ENCODE assay signal across 16 cellular contexts in genomic region chr10:16957038-16957437, GRCh38.
DNase-seq lines count a peak whose midpoint lies in the region; ATAC-seq, FAIRE-seq and TF ChIP-seq lines count a peak whose summit lies in the region.
"Had no signal": no experiment of that assay in that cellular context is flagged by ENCODE, and none has a peak within 500 bp of the region (broad histone marks: within the 10 kb centered on the region; RNA-seq: fewer than 3 reads in every experiment).

No MANE protein-coding gene starts in this region.

- no peak for TF ChIP-seq CTCF in astrocyte (IDR thresholded peaks at IDR 0.05; ENCODE audit: insufficient read depth, low read depth, low read length)

- no peaks in the 10 kb centered on the region for H3K79me2 ChIP-seq in astrocyte (ENCODE audit: insufficient read depth, low read length)

- no peak for ATAC-seq in HG03520 (IDR thresholded peaks at IDR 0.05; ENCODE audit: unreplicated experiment)
- ATAC-seq in GM19351 (IDR thresholded peaks at IDR 0.05; ENCODE audit: unreplicated experiment): no peak
- ATAC-seq: GM23338 had no signal

- DNase-seq in NCI-H748 (lab: John Stamatoyannopoulos, UW; ENCODE audit: unreplicated experiment): peak; percentile 26
- no peak for DNase-seq in NCI-H748 treated with DMSO at 0.1 percent for 48 hours (lab: John Stamatoyannopoulos, UW)
- peak; percentile 78 for DNase-seq in DMS53 treated with DMSO at 0.1 percent for 48 hours (lab: John Stamatoyannopoulos, UW; ENCODE audit: unreplicated experiment)
- DNase-seq in astrocyte (ENCODE audit: low read depth): no peak
- no peak for DNase-seq in medulla oblongata (ENCODE audit: extremely low spot score)
- DNase-seq: C1 segment of cervical spinal cord; Calu3; CD4-positive, alpha-beta T cell; DMS 273 treated with DMSO at 0.1 percent for 48 hours; GF-D8; H7 had no signal

- FAIRE-seq in astrocyte (lab: Jason Lieb, UNC): no peak
- peak; percentile 87 for FAIRE-seq in islet of Langerhans (lab: Jason Lieb, UNC)

- no peak overlapping the region for H3K4me2 ChIP-seq in astrocyte (ENCODE audit: low read length)
- H3K4me2 ChIP-seq: GM23338 had no signal

- H2AFZ ChIP-seq in astrocyte (ENCODE audit: low read depth, low read length): no peak overlapping the region
- H2AFZ ChIP-seq: GM23338 had no signal

- H3K27ac Mint-ChIP-seq in astrocyte (ENCODE audit: unreplicated experiment): peak overlapping the region; percentile 48
- H3K27ac Mint-ChIP-seq: B cell; CD4-positive, alpha-beta T cell; GM23338 had no signal

- H3K4me3 ChIP-seq in astrocyte (ENCODE audit: insufficient read depth, low read depth, low read length): no peak overlapping the region
- H3K4me3 ChIP-seq: GM23338 had no signal

- H3K36me3 ChIP-seq in astrocyte (ENCODE audit: insufficient read depth, low read length): no peaks in the 10 kb centered on the region

- no peak overlapping the region for H3K4me3 Mint-ChIP-seq in astrocyte (ENCODE audit: unreplicated experiment)
- H3K4me3 Mint-ChIP-seq: B cell; CD4-positive, alpha-beta T cell; GM23338 had no signal

- no peak overlapping the region for H3K27ac ChIP-seq in astrocyte (ENCODE audit: low read depth, low read length)

- peaks cover 2% of the 10 kb centered on the region for H3K9me3 Mint-ChIP-seq in astrocyte (ENCODE audit: unreplicated experiment)
- H3K9me3 Mint-ChIP-seq: CD4-positive, alpha-beta T cell; GM23338 had no signal

- no peaks in the 10 kb centered on the region for H3K27me3 ChIP-seq in astrocyte (ENCODE audit: insufficient read depth, low read length)

- H4K20me1 ChIP-seq in astrocyte (ENCODE audit: insufficient read depth, low read length): no peaks in the 10 kb centered on the region

- peaks cover 5% of the 10 kb centered on the region for H3K36me3 Mint-ChIP-seq in astrocyte (ENCODE audit: low read depth, unreplicated experiment)

- H3K4me1 Mint-ChIP-seq in astrocyte (ENCODE audit: low read depth, unreplicated experiment): peaks cover 22% of the 10 kb centered on the region
- H3K4me1 Mint-ChIP-seq: B cell had no signal

- no peaks in the 10 kb centered on the region for H3K9me3 ChIP-seq in astrocyte (ENCODE audit: insufficient read depth, low read depth, low read length)

- no peak overlapping the region for H3K9ac ChIP-seq in astrocyte (ENCODE audit: low read length)

- no peaks in the 10 kb centered on the region for H3K27me3 Mint-ChIP-seq in astrocyte (ENCODE audit: low read depth, unreplicated experiment)
- H3K27me3 Mint-ChIP-seq: B cell; CD4-positive, alpha-beta T cell had no signal

- H3K4me1 ChIP-seq in astrocyte (ENCODE audit: insufficient read depth, low read length): peaks cover 2% of the 10 kb centered on the region

Comparison
In these comparisons a context has a peak if more than half of its experiments do, and no peak if none do; other contexts are left out.
1. DNase-seq: peak in NCI-H748 (single experiment) and DMS53 treated with DMSO at 0.1 percent for 48 hours (single experiment); none in NCI-H748 treated with DMSO at 0.1 percent for 48 hours (single experiment), astrocyte (single experiment) and medulla oblongata (single experiment).